In genomic region chr5:151772029-151772867, GRCh38 we compare ENCODE assay signal across 8 cellular contexts. TPM values are rescaled to one million over a fixed set of nuclear protein-coding genes. Genes with fewer than 3 reads are reported as not detected.
A peak's percentile ranks its signal among the peaks of the same experiment; 100 is the strongest.
DNase-seq lines count a peak whose midpoint lies in the region; ATAC-seq, FAIRE-seq and TF ChIP-seq lines count a peak whose summit lies in the region.

No MANE protein-coding gene starts in this region.

- intact Hi-C loops in mucosa of descending colon (cut with DNase I, micrococcal nuclease): no loop called here

- peak overlapping the region; percentile 98 for H3K4me2 ChIP-seq in Karpas-422 (ENCODE audit: low read depth, low read length, poor library complexity, severe bottlenecking)
- H3K4me2 ChIP-seq in H1 (ENCODE audit: insufficient read depth in 1 of 2, low read depth in 2 of 2, low read length in 2 of 2): peak overlapping the region; percentile 86 to 90

- TF ChIP-seq EP300 in H1 (IDR thresholded peaks at IDR 0.05; ENCODE audit: borderline replicate concordance in 1 of 2, low read depth in 2 of 2, low read length in 2 of 2): no peak

- peak overlapping the region; percentile 97 for H4K8ac ChIP-seq in H1 (ENCODE audit: extremely low read depth, insufficient read depth, low read length)

- no peak overlapping the region for H3K14ac ChIP-seq in H1 (ENCODE audit: insufficient read length)

- peak overlapping the region; percentile 95 for H3K4ac ChIP-seq in H1 (replicated peaks; ENCODE audit: insufficient read length, low read depth, low read length)

- no peak for TF ChIP-seq RAD21 in H1 (IDR thresholded peaks at IDR 0.05 in 1 of 2, conservative IDR thresholded peaks at IDR 0.05 in 1 of 2; ENCODE audit: low read depth in 2 of 2, low read length in 2 of 2)

- H3K9ac ChIP-seq in Karpas-422 (ENCODE audit: low read length) (peak overlapping the region; percentile 93), H1 (replicated peaks in 1 of 4; ENCODE audit: extremely low read depth in 1 of 4, low read depth in 3 of 4, low read length in 3 of 4) (peak overlapping the region; percentile 92 to 97 (median 96))

- no peaks in the 10 kb centered on the region for H3K79me1 ChIP-seq in H1 (ENCODE audit: low read depth, low read length)

- H3K36me3 Mint-ChIP-seq in stimulated activated effector memory CD8-positive, alpha-beta T cell treated with anti-CD3 and anti-CD28 coated beads, Interleukin-12 subunit alpha, Interleukin-12 subunit beta, amount 100 ng/mL, for 72 hours: peaks cover 37% of the 10 kb centered on the region

- H3K4me3 Mint-ChIP-seq in stimulated activated effector memory CD8-positive, alpha-beta T cell treated with anti-CD3 and anti-CD28 coated beads, Interleukin-12 subunit alpha, Interleukin-12 subunit beta, amount 100 ng/mL, for 72 hours: no peak overlapping the region

- peak; percentile 42 for ATAC-seq in mucosa of descending colon
- peak; percentile 1 for ATAC-seq in stimulated activated effector memory CD8-positive, alpha-beta T cell treated with anti-CD3 and anti-CD28 coated beads, Interleukin-12 subunit alpha, Interleukin-12 subunit beta, amount 100 ng/mL, for 72 hours

- H3K27ac ChIP-seq in Karpas-422 (ENCODE audit: low read length) (peak overlapping the region; percentile 68), H1 (ENCODE audit: low read depth, low read length) (peak overlapping the region; percentile 90)

- TF ChIP-seq CTCF in H1 (IDR thresholded peaks at IDR 0.05; ENCODE audit: control extremely low read depth in 1 of 3, insufficient read depth in 1 of 3, low read depth in 1 of 3, low read length in 3 of 3) (no peak), mucosa of descending colon (IDR thresholded peaks at IDR 0.05) (no peak)

- POLR2A ChIA-PET in H1 (lab: Charles Lee; ENCODE audit: partially characterized antibody): interaction anchor here (0.5 to 6.7 kb wide), 13 partner anchors 9 to 307 kb away, joined by 3 to 182 read pairs (median 11); partner anchors contain the start of gene ATOX1

- H3K9me2 ChIP-seq in Karpas-422 (replicated peaks; ENCODE audit: insufficient read depth, low read length): no peaks in the 10 kb centered on the region

- TF ChIP-seq POLR2A in H1 (IDR thresholded peaks at IDR 0.05; ENCODE audit: control extremely low read depth in 1 of 2, low read depth in 2 of 2, low read length in 2 of 2): no peak; a peak in 1 of 3 replicates

- peaks cover 49% of the 10 kb centered on the region for H4K20me1 ChIP-seq in Karpas-422 (ENCODE audit: insufficient read depth, low read depth, low read length)
- H4K20me1 ChIP-seq in H1 (replicated peaks in 1 of 2; ENCODE audit: control insufficient read depth in 1 of 2, insufficient read depth in 2 of 2, low read length in 2 of 2): peaks cover 31 to 40% of the 10 kb centered on the region in 2 experiments

- peaks cover 32% of the 10 kb centered on the region for H3K4me1 Mint-ChIP-seq in stimulated activated effector memory CD8-positive, alpha-beta T cell treated with anti-CD3 and anti-CD28 coated beads, Interleukin-12 subunit alpha, Interleukin-12 subunit beta, amount 100 ng/mL, for 72 hours

- DNase-seq in NCI-H524 (lab: John Stamatoyannopoulos, UW) (peak; percentile 20 to 57), NCI-H524 treated with DMSO at 0.1 percent for 48 hours (lab: John Stamatoyannopoulos, UW) (no peak), Karpas-422 (peak; percentile 77), H1 (ENCODE audit: low read depth in 1 of 2, low spot score in 2 of 2) (peak in 1 of 2 experiments; percentile 53), mucosa of descending colon (peak; percentile 57 to 73 (median 66)), HuH-7.5 (ENCODE audit: low spot score) (no peak)
- peak; percentile 14 to 30 for DNase-seq in activated CD4-positive, alpha-beta T cell treated with anti-CD3 and anti-CD28 coated beads, Interleukin-2, amount 50 U/mL, for 4 hours
- peak; percentile 33 to 81 for DNase-seq in stimulated activated effector memory CD8-positive, alpha-beta T cell treated with anti-CD3 and anti-CD28 coated beads, Interleukin-12 subunit alpha, Interleukin-12 subunit beta, amount 100 ng/mL, for 72 hours (ENCODE audit: low spot score in 2 of 2)

- peak overlapping the region; percentile 88 for H4K5ac ChIP-seq in H1 (ENCODE audit: insufficient read length, low read depth, low read length)

- H3K79me2 ChIP-seq in Karpas-422 (ENCODE audit: low read length) (peaks cover 56% of the 10 kb centered on the region), H1 (ENCODE audit: control insufficient read depth in 1 of 2, insufficient read depth in 2 of 2, low read length in 2 of 2) (peaks cover 46 to 55% of the 10 kb centered on the region in 2 experiments)

- H3K4me1 ChIP-seq in Karpas-422 (ENCODE audit: low read length) (peaks cover 53% of the 10 kb centered on the region), H1 (replicated peaks in 1 of 4; ENCODE audit: control insufficient read depth in 3 of 4, insufficient read depth in 4 of 4, low read length in 3 of 4) (peaks cover 1 to 15% (median 5%) of the 10 kb centered on the region in 4 experiments; a peak in 5 of 7 replicates), mucosa of descending colon (ENCODE audit: low read depth) (peaks cover 30% of the 10 kb centered on the region)

- H2BK120ac ChIP-seq in H1 (replicated peaks; ENCODE audit: low read depth, low read length): no peak overlapping the region

- peaks cover 42% of the 10 kb centered on the region for H3K36me3 ChIP-seq in Karpas-422 (ENCODE audit: insufficient read depth, low read length)
- H3K36me3 ChIP-seq in H1 (ENCODE audit: control insufficient read depth in 2 of 4, insufficient read depth in 4 of 4, low read length in 3 of 4): peaks cover 0 to 11% (median 3%) of the 10 kb centered on the region in 4 experiments; a peak in 2 of 8 replicates
- H3K36me3 ChIP-seq in mucosa of descending colon (ENCODE audit: low read depth): no peaks in the 10 kb centered on the region

- peak overlapping the region; percentile 71 for H4K91ac ChIP-seq in H1 (replicated peaks; ENCODE audit: insufficient read length, low read length)

- H3K27me3 ChIP-seq in Karpas-422 (ENCODE audit: low read length): no peaks in the 10 kb centered on the region
- H3K27me3 ChIP-seq in H1 (replicated peaks in 1 of 4; ENCODE audit: control insufficient read depth in 3 of 4, extremely low read depth in 1 of 4, insufficient read depth in 3 of 4, low read length in 3 of 4): no peaks in the 10 kb centered on the region

- 0 out of 2 replicates have a peak overlapping the region, but pooled peaks have one; percentile 45 for H2AK5ac ChIP-seq in H1 (ENCODE audit: low read depth, low read length)

- H3K4me3 ChIP-seq in Karpas-422 (ENCODE audit: low read length) (peak overlapping the region; percentile 95), H1 (ENCODE audit: extremely low read depth in 1 of 4, insufficient read depth in 2 of 4, low read depth in 3 of 4, low read length in 4 of 4) (peak overlapping the region; percentile 79 to 99 (median 98)), mucosa of descending colon (peak overlapping the region; percentile 91)

- H3K9me3 Mint-ChIP-seq in stimulated activated effector memory CD8-positive, alpha-beta T cell treated with anti-CD3 and anti-CD28 coated beads, Interleukin-12 subunit alpha, Interleukin-12 subunit beta, amount 100 ng/mL, for 72 hours: no peaks in the 10 kb centered on the region

- no peak overlapping the region for H3K23ac ChIP-seq in H1 (ENCODE audit: insufficient read length)

- peak overlapping the region; percentile 55 for H3K56ac ChIP-seq in H1 (replicated peaks; ENCODE audit: insufficient read length, low read depth, low read length)

- CTCF ChIA-PET in H1 (lab: Charles Lee; ENCODE audit: partially characterized antibody): interaction anchor here (1.1 to 1.5 kb wide), 2 partner anchors 43 to 102 kb away, joined by 3 to 4 read pairs; no protein-coding TSS in a partner anchor

- 1% methylated on average over 46 of the region's 87 CpGs; no CpG with 5 or more reads in 1 of the 2 experiments for WGBS in H1 (ENCODE audit: extremely low coverage in 1 of 2, insufficient coverage in 1 of 2, insufficient read length in 1 of 2, insufficient replicate concordance in 2 of 2, low coverage in 1 of 2, low lambda C conversion rate in 2 of 2, missing lambda C conversion rate in 1 of 2), 2 experiments

- peak overlapping the region; percentile 89 for H3K18ac ChIP-seq in H1 (ENCODE audit: extremely low read depth, low read length)

- peak overlapping the region; percentile 94 for H2BK5ac ChIP-seq in H1 (ENCODE audit: low read depth, low read length)

- peaks cover 5% of the 10 kb centered on the region for H3K23me2 ChIP-seq in H1 (ENCODE audit: low read depth, low read length)

- no peak overlapping the region for H2BK12ac ChIP-seq in H1 (ENCODE audit: low read depth, low read length)

- FAIRE-seq in H1 (lab: Jason Lieb, UNC): no peak

- H2BK15ac ChIP-seq in H1 (ENCODE audit: low read length): no peak overlapping the region

- H3K9me3 ChIP-seq in Karpas-422 (ENCODE audit: low read length) (no peaks in the 10 kb centered on the region), H1 (ENCODE audit: insufficient read depth in 2 of 2, low read depth in 1 of 2, low read length in 1 of 2) (no peaks in the 10 kb centered on the region), mucosa of descending colon (peaks cover 3% of the 10 kb centered on the region)

- H2BK20ac ChIP-seq in H1 (ENCODE audit: low read length): no peak overlapping the region

- H2AFZ ChIP-seq in Karpas-422 (ENCODE audit: low read length) (no peak overlapping the region), H1 (ENCODE audit: low read length) (no peak overlapping the region)

- no peak overlapping the region for H3K27ac Mint-ChIP-seq in stimulated activated effector memory CD8-positive, alpha-beta T cell treated with anti-CD3 and anti-CD28 coated beads, Interleukin-12 subunit alpha, Interleukin-12 subunit beta, amount 100 ng/mL, for 72 hours

RNA-seq across cellular contexts. Expression of gene G3BP1, which starts 0.5 kb away (rescaled TPM):
- 130 and 186 TPM in 2 replicates for total RNA-seq in Karpas-422 (2014; rRNA removed; shearing (Covaris generic); ENCODE audit: low replicate concordance)
- total RNA-seq in H1 (2021; fragmentation: NEBNext Ultra II Directional; extraction: Animal tissue kit (Norgen Biotek cat#: 25700)): 516 and 529 TPM in 2 replicates
- polyA plus RNA-seq in H1 (2011; rRNA removed): 57.0 and 71.2 TPM in 2 replicates
- 72.4 TPM for polyA plus RNA-seq in H1 (2011; cell fraction: cytosol; rRNA removed)
- polyA plus RNA-seq in H1 (2011; cell fraction: nucleus; rRNA removed): 75.6 TPM
- 193 to 256 TPM (median 226 TPM) in 4 replicates for polyA plus RNA-seq in H1 (2012, experiment 1 of 2)
- polyA plus RNA-seq in H1 (2012, experiment 2 of 2): 21.2 TPM
- 127 TPM for polyA plus RNA-seq in H1 (2013, experiment 1 of 2)
- 121 TPM for polyA plus RNA-seq in H1 (2013, experiment 2 of 2)
- polyA minus RNA-seq in H1 (2011; rRNA and poly(A)+ RNA removed): 307 and 404 TPM in 2 replicates
- polyA minus RNA-seq in H1 (2011; cell fraction: cytosol; rRNA and poly(A)+ RNA removed): 282 TPM
- 293 TPM for polyA minus RNA-seq in H1 (2011; cell fraction: nucleus; rRNA and poly(A)+ RNA removed)
- total RNA-seq in mucosa of descending colon: 100 to 1,000 TPM; 121 to 132 (median 127) TPM

RNA-seq across cellular contexts. Expression of gene ATOX1, which starts 13.8 kb away (rescaled TPM):
- 104 and 114 TPM in 2 replicates for total RNA-seq in Karpas-422 (2014; rRNA removed; shearing (Covaris generic); ENCODE audit: low replicate concordance)
- total RNA-seq in H1 (2021; fragmentation: NEBNext Ultra II Directional; extraction: Animal tissue kit (Norgen Biotek cat#: 25700)): 77.9 and 79.9 TPM in 2 replicates
- polyA plus RNA-seq in H1 (2011; rRNA removed): 232 and 249 TPM in 2 replicates
- 197 TPM for polyA plus RNA-seq in H1 (2011; cell fraction: cytosol; rRNA removed)
- 95.2 TPM for polyA plus RNA-seq in H1 (2011; cell fraction: nucleus; rRNA removed)
- polyA plus RNA-seq in H1 (2012, experiment 1 of 2): 110 to 175 TPM (median 169 TPM) in 4 replicates
- polyA plus RNA-seq in H1 (2012, experiment 2 of 2): 332 TPM
- 137 TPM for polyA plus RNA-seq in H1 (2013, experiment 1 of 2)
- polyA plus RNA-seq in H1 (2013, experiment 2 of 2): 153 TPM
- 68.1 and 82.4 TPM in 2 replicates for polyA minus RNA-seq in H1 (2011; rRNA and poly(A)+ RNA removed)
- polyA minus RNA-seq in H1 (2011; cell fraction: cytosol; rRNA and poly(A)+ RNA removed): 33.2 TPM
- polyA minus RNA-seq in H1 (2011; cell fraction: nucleus; rRNA and poly(A)+ RNA removed): 40.2 TPM
- 10 to 100 TPM; 52.5 to 54.8 (median 53.6) TPM for total RNA-seq in mucosa of descending colon

Comparison
In these comparisons a context has a peak if more than half of its experiments do, and no peak if none do; other contexts are left out.
1. DNase-seq: peak in NCI-H524 (2 of 2), Karpas-422 (single experiment), activated CD4-positive, alpha-beta T cell treated with anti-CD3 and anti-CD28 coated beads, Interleukin-2, amount 50 U/mL, for 4 hours (2 of 2), mucosa of descending colon (3 of 3) and stimulated activated effector memory CD8-positive, alpha-beta T cell treated with anti-CD3 and anti-CD28 coated beads, Interleukin-12 subunit alpha, Interleukin-12 subunit beta, amount 100 ng/mL, for 72 hours (2 of 2); none in NCI-H524 treated with DMSO at 0.1 percent for 48 hours (single experiment) and HuH-7.5 (single experiment).
2. Peak in every context shown above with its lines, with median percentiles within 50 percentile points of each other: H3K4me3 ChIP-seq.